8 cellular contexts compared by ENCODE assay signal in the genomic region with DNA sequence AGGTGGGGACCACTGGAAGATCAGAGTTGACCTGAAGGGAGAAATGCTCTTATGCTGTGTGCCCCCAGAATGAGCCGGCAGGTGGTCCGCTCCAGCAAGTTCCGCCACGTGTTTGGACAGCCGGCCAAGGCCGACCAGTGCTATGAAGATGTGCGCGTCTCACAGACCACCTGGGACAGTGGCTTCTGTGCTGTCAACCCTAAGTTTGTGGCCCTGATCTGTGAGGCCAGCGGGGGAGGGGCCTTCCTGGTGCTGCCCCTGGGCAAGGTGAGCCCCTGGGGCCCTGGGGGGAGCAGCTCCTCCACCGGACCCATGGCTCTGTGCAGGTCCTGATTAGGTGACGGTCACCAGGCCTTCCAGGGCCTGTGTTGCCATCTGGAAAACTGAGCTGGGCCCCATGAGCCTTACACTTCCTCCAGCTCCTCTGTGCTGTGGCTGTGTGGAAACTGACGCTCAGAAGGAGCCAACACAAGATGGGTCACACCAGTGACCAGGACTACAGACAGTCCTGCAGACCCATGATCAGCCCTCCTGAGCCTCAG. TPM values are rescaled to one million over a fixed set of nuclear protein-coding genes. Genes with fewer than 3 reads are reported as not detected.
A peak's percentile ranks its signal among the peaks of the same experiment; 100 is the strongest.
DNase-seq lines count a peak whose midpoint lies in the region; ATAC-seq, FAIRE-seq and TF ChIP-seq lines count a peak whose summit lies in the region.

No MANE protein-coding gene starts in this region.

- in situ Hi-C loops in GM12878 (cut with MboI), result loop anchor here (10.0 kb wide), 2 partner anchors 450 to 510 kb away; partner anchors contain the start of gene SRCAP
- in situ Hi-C loops in GM23248 (cut with MboI), result no loop called here

- H3K9me3 ChIP-seq in DND-41 (ENCODE audit: insufficient read depth, low read length, severe bottlenecking) (no peaks in the 10 kb centered on the region), MM.1S (replicated peaks; ENCODE audit: insufficient read depth, low read length) (no peaks in the 10 kb centered on the region), GM12878 (replicated peaks; ENCODE audit: control insufficient read depth, insufficient read depth, low read length) (no peaks in the 10 kb centered on the region), psoas muscle (no peaks in the 10 kb centered on the region), GM23248 (ENCODE audit: low read depth) (no peaks in the 10 kb centered on the region)

- CTCF ChIA-PET in GM12878 (lab: Yijun Ruan, JAX), result interaction anchor here (1.0 to 4.9 kb wide), 5 partner anchors 72 to 473 kb away, joined by 3 to 45 read pairs (median 5); partner anchors contain the start of genes FBRS, GDPD3 and TBX6

- H3K4me2 ChIP-seq in DND-41 (ENCODE audit: insufficient read depth, low read length) (peak overlapping the region; percentile 90), MM.1S (ENCODE audit: low read depth, low read length) (peak overlapping the region; percentile 98), GM12878 (ENCODE audit: control insufficient read depth, insufficient read depth) (peak overlapping the region; percentile 100), GM23248 (ENCODE audit: unreplicated experiment) (no peak overlapping the region)

- H3K36me3 ChIP-seq in DND-41 (ENCODE audit: insufficient read depth, low read length) (peaks cover 41% of the 10 kb centered on the region), MM.1S (replicated peaks; ENCODE audit: insufficient read depth, low read length) (no peaks in the 10 kb centered on the region; the same call in 1 of the 2 replicates), GM12878 (ENCODE audit: control insufficient read depth in 2 of 2, insufficient read depth in 2 of 2, low read length in 1 of 2) (peaks cover 17 to 29% of the 10 kb centered on the region in 2 experiments), psoas muscle (ENCODE audit: insufficient read depth in 1 of 2, low read depth in 1 of 2) (no peaks in the 10 kb centered on the region), GM23248 (ENCODE audit: low read depth) (no peaks in the 10 kb centered on the region)

- intact Hi-C loops in GM12878 (cut with micrococcal nuclease; ENCODE audit: unreplicated experiment), result no loop called here
- intact Hi-C loops in psoas muscle (cut with DNase I), result no loop called here
- intact Hi-C loops in lower leg skin (cut with DNase I; ENCODE audit: low total_unique reads), result no loop called here

- POLR2A ChIA-PET in GM12878 (lab: Charles Lee), result interaction anchor here (0.9 to 5.2 kb wide), 12 partner anchors 57 to 421 kb away, joined by 3 to 59 read pairs (median 4); partner anchors contain the start of genes ALDOA, CD2BP2, TBC1D10B and TBX6

- H3K4me1 ChIP-seq in DND-41 (ENCODE audit: insufficient read depth, low read length), result peaks cover 50% of the 10 kb centered on the region
- H3K4me1 ChIP-seq in MM.1S (ENCODE audit: low read length), result peaks cover 31% of the 10 kb centered on the region
- H3K4me1 ChIP-seq in GM12878 (ENCODE audit: control insufficient read depth, insufficient read depth, low read length), result peaks cover 28% of the 10 kb centered on the region
- H3K4me1 ChIP-seq in psoas muscle, result peaks cover 4% of the 10 kb centered on the region
- no peaks in the 10 kb centered on the region for H3K4me1 ChIP-seq in GM23248 (ENCODE audit: insufficient read depth)

- DNase-seq in DND-41 (no peak), MM.1S (peak; percentile 24), GM12878 (ENCODE audit: low read depth, low spot score) (no peak), psoas muscle (peak; percentile 14 to 58), lower leg skin (ENCODE audit: low spot score in 2 of 2) (no peak), GM23248 (no peak), NCI-H2171 (lab: John Stamatoyannopoulos, UW) (no peak), EL (no peak)

- ATAC-seq in DND-41 (ENCODE audit: insufficient read depth, low read depth), result peak; percentile 4
- ATAC-seq in GM12878, result peak; percentile 11
- ATAC-seq in psoas muscle, result no peak

- peak; percentile 63 for TF ChIP-seq POLR2A in GM12878 (IDR thresholded peaks at IDR 0.05; ENCODE audit: low read depth, low read length)
- TF ChIP-seq POLR2A in lower leg skin (IDR thresholded peaks at IDR 0.05), result no peak

- H2AFZ ChIP-seq in DND-41 (ENCODE audit: low read depth, low read length), result no peak overlapping the region; the same call in 1 of the 2 replicates
- H2AFZ ChIP-seq in MM.1S (ENCODE audit: low read length), result no peak overlapping the region
- H2AFZ ChIP-seq in GM12878 (ENCODE audit: control insufficient read depth, low read depth, low read length), result no peak overlapping the region
- no peak overlapping the region for H2AFZ ChIP-seq in GM23248

- no peak for TF ChIP-seq RAD21 in GM12878 (IDR thresholded peaks at IDR 0.05; ENCODE audit: insufficient read depth, low read depth, low read length)

- H3F3A ChIP-seq in MM.1S (ENCODE audit: insufficient read depth, low read length) (peaks cover 41% of the 10 kb centered on the region; the same call in 1 of the 2 replicates), GM23248 (ENCODE audit: insufficient read depth) (no peaks in the 10 kb centered on the region)

- H3K9me2 ChIP-seq in MM.1S (replicated peaks; ENCODE audit: insufficient read depth, low read length) (no peaks in the 10 kb centered on the region), GM23248 (ENCODE audit: insufficient read depth) (no peaks in the 10 kb centered on the region)

- TSS peak; percentile 80 for BruUV-seq in GM12878 (replicated peaks; lab: Mats Ljungman, UMichigan)

- H3K9ac ChIP-seq in DND-41 (ENCODE audit: low read depth, low read length), result peak overlapping the region; percentile 89
- peak overlapping the region; percentile 87 for H3K9ac ChIP-seq in MM.1S (ENCODE audit: low read length)
- H3K9ac ChIP-seq in GM12878 (ENCODE audit: control insufficient read depth, insufficient read depth, low read length), result peak overlapping the region; percentile 99
- H3K9ac ChIP-seq in GM23248, result no peak overlapping the region

- WGBS in GM12878 (ENCODE audit: insufficient coverage, insufficient replicate concordance, low lambda C conversion rate, missing lambda C conversion rate), result under 1% methylated on average over 12 of the region's 12 CpGs
- 77 to 80% (median 79%) methylated on average over 12 of the region's 12 CpGs for WGBS in psoas muscle, 3 donors
- WGBS in lower leg skin, 2 donors, result 84 to 86% methylated on average over 9 to 12 of the region's 12 CpGs
- WGBS in GM23248 (ENCODE audit: low coverage in 1 of 2, low lambda C conversion rate in 2 of 2, missing lambda C conversion rate in 2 of 2), 2 experiments, result 90 to 91% methylated on average over 12 of the region's 12 CpGs

- peaks cover 47% of the 10 kb centered on the region for H3K79me2 ChIP-seq in DND-41 (ENCODE audit: insufficient read depth, low read length)
- H3K79me2 ChIP-seq in MM.1S (ENCODE audit: low read length), result peaks cover 49% of the 10 kb centered on the region
- peaks cover 55% of the 10 kb centered on the region for H3K79me2 ChIP-seq in GM12878 (ENCODE audit: control insufficient read depth, insufficient read depth, low read length)
- H3K79me2 ChIP-seq in GM23248 (ENCODE audit: insufficient read depth), result no peaks in the 10 kb centered on the region

- H3K27me3 ChIP-seq in DND-41 (ENCODE audit: insufficient read depth, low read length, poor library complexity) (no peaks in the 10 kb centered on the region), MM.1S (replicated peaks; ENCODE audit: insufficient read depth, low read length) (no peaks in the 10 kb centered on the region), GM12878 (replicated peaks in 1 of 2; ENCODE audit: control insufficient read depth in 2 of 2, insufficient read depth in 2 of 2, low read length in 1 of 2) (no peaks in the 10 kb centered on the region), psoas muscle (ENCODE audit: insufficient read depth in 3 of 3, low read length in 2 of 3) (no peaks in the 10 kb centered on the region), GM23248 (replicated peaks; ENCODE audit: insufficient read depth) (no peaks in the 10 kb centered on the region)

- no peak for TF ChIP-seq EP300 in GM12878 (IDR thresholded peaks at IDR 0.05; ENCODE audit: borderline replicate concordance in 1 of 2, control insufficient read depth in 1 of 2, low read depth in 2 of 2, low read length in 2 of 2)

- peaks cover 26% of the 10 kb centered on the region for H4K20me1 ChIP-seq in DND-41 (ENCODE audit: insufficient read depth, low read length)
- no peaks in the 10 kb centered on the region for H4K20me1 ChIP-seq in MM.1S (ENCODE audit: insufficient read depth, low read length)
- no peaks in the 10 kb centered on the region for H4K20me1 ChIP-seq in GM12878 (ENCODE audit: control insufficient read depth, insufficient read depth)
- no peaks in the 10 kb centered on the region for H4K20me1 ChIP-seq in GM23248 (ENCODE audit: insufficient read depth)

- SMC1A ChIA-PET in GM12878 (lab: Charles Lee; ENCODE audit: uncharacterized antibody, unreplicated experiment), result interaction anchor here (1.0 to 4.0 kb wide), 4 partner anchors 42 to 186 kb away, joined by 5 to 30 read pairs (median 6); partner anchors contain the start of gene TBX6

- TF ChIP-seq CTCF in DND-41 (IDR thresholded peaks at IDR 0.05; ENCODE audit: borderline replicate concordance, extremely low read depth, low read length, poor library complexity, severe bottlenecking) (no peak), MM.1S (IDR thresholded peaks at IDR 0.05; ENCODE audit: low read length) (no peak), GM12878 (IDR thresholded peaks at IDR 0.05 in 2 of 3, conservative IDR thresholded peaks at IDR 0.05 in 1 of 3; ENCODE audit: control insufficient read depth in 2 of 3, extremely low read depth in 1 of 3, insufficient read depth in 1 of 3, low read depth in 3 of 3, low read length in 3 of 3) (no peak), psoas muscle (IDR thresholded peaks at IDR 0.05) (no peak), lower leg skin (IDR thresholded peaks at IDR 0.05) (no peak)

- RAD21 ChIA-PET in GM12878 (lab: Charles Lee; ENCODE audit: unreplicated experiment), result interaction anchor here (0.6 to 2.8 kb wide), 7 partner anchors 59 to 245 kb away, joined by 3 to 18 read pairs (median 4); partner anchors contain the start of genes ALDOA, DCTPP1 and TBX6

- H3K27ac ChIP-seq in DND-41 (ENCODE audit: low read length), result peak overlapping the region; percentile 97
- peak overlapping the region; percentile 92 for H3K27ac ChIP-seq in MM.1S (ENCODE audit: low read length)
- peak overlapping the region; percentile 100 for H3K27ac ChIP-seq in GM12878 (ENCODE audit: control insufficient read depth, insufficient read depth)
- no peak overlapping the region for H3K27ac ChIP-seq in psoas muscle
- no peak overlapping the region for H3K27ac ChIP-seq in GM23248

- H3K4me3 ChIP-seq in DND-41 (ENCODE audit: low read depth in 1 of 2, low read length in 2 of 2) (peak overlapping the region; percentile 84 to 93), MM.1S (ENCODE audit: low read length) (peak overlapping the region; percentile 98), GM12878 (peak overlapping the region; percentile 96), psoas muscle (peak overlapping the region; percentile 79), lower leg skin (ENCODE audit: low read depth, poor library complexity, severe bottlenecking) (no peak overlapping the region), GM23248 (no peak overlapping the region)

- FAIRE-seq in GM12878 (lab: Jason Lieb, UNC), result no peak

RNA-seq across cellular contexts. Expression of gene CORO1A, which starts 1.8 kb away (rescaled TPM):
- total RNA-seq in GM12878 (2013; cell fraction: nucleolus; rRNA removed), result 151 and 178 TPM in 2 replicates
- total RNA-seq in GM12878 (2014; rRNA removed) (500 and 561 TPM in 2 replicates), GM12878 (2014; rRNA removed; fragmentation: Illumina TruSeq; extraction: Trizol) (819 and 863 TPM in 2 replicates), GM12878 (2021) (1,368 and 1,405 TPM in 2 replicates), psoas muscle (1 to 10 TPM; 4.0 to 6.8 (median 6.3) TPM), lower leg skin (10 to 100 TPM; 16.7 to 44.4 (median 27.0) TPM)
- 256 TPM for polyA plus RNA-seq in GM12878 (2011; ENCODE audit: low read depth)
- polyA plus RNA-seq in GM12878 (2011; rRNA removed) (244 and 599 TPM in 2 replicates), GM12878 (2014; fragmentation: Illumina TruSeq; extraction: Trizol) (71.8 and 624 TPM in 2 replicates), GM12878 (2014; fragmentation: Nextera tagmentation; extraction: Ambion mirVana) (10 to 100 TPM; 16.3 to 35.3 TPM), GM12878 (2014; rRNA removed) (1,464 and 1,782 TPM in 2 replicates), GM12878 (2016; fragmentation: Nextera tagmentation; extraction: Ambion mirVana) (100 to 1,000 TPM; 805 to 918 TPM), psoas muscle (1 to 10 TPM; 2.7 to 6.5 (median 3.0) TPM), GM23248 (2016; fragmentation: Nextera tagmentation; extraction: Ambion mirVana) (1.7 TPM in 2 replicates)
- polyA plus RNA-seq in GM12878 (2011; cell fraction: cytosol; rRNA removed), result 1,169 and 1,928 TPM in 2 replicates
- polyA plus RNA-seq in GM12878 (2011; cell fraction: nucleus; rRNA removed), result 1,402 and 1,898 TPM in 2 replicates
- 656 and 821 TPM in 2 replicates for polyA plus RNA-seq in GM12878 (2012)
- polyA minus RNA-seq in GM12878 (2011; rRNA and poly(A)+ RNA removed), result 348 and 783 TPM in 2 replicates
- 382 and 396 TPM in 2 replicates for polyA minus RNA-seq in GM12878 (2011; cell fraction: cytosol; rRNA and poly(A)+ RNA removed)
- 202 and 361 TPM in 2 replicates for polyA minus RNA-seq in GM12878 (2011; cell fraction: nucleus; rRNA and poly(A)+ RNA removed)
- total RNA-seq in GM23248 (2014; rRNA removed; shearing (Covaris generic)), result 3.2 and 4.8 TPM in 2 replicates

RNA-seq across cellular contexts. Expression of gene BOLA2B, which starts 8.3 kb away (rescaled TPM):
- total RNA-seq in GM12878 (2013; cell fraction: nucleolus; rRNA removed), result 16.2 and 31.3 TPM in 2 replicates
- 49.1 and 64.6 TPM in 2 replicates for total RNA-seq in GM12878 (2014; rRNA removed)
- 122 and 125 TPM in 2 replicates for total RNA-seq in GM12878 (2014; rRNA removed; fragmentation: Illumina TruSeq; extraction: Trizol)
- total RNA-seq in GM12878 (2021), result 180 and 183 TPM in 2 replicates
- polyA plus RNA-seq in GM12878 (2011; ENCODE audit: low read depth), result 96.7 TPM
- polyA plus RNA-seq in GM12878 (2011; rRNA removed), result 39.9 and 40.3 TPM in 2 replicates
- 252 and 267 TPM in 2 replicates for polyA plus RNA-seq in GM12878 (2011; cell fraction: cytosol; rRNA removed)
- 77.1 and 129 TPM in 2 replicates for polyA plus RNA-seq in GM12878 (2011; cell fraction: nucleus; rRNA removed)
- 103 and 174 TPM in 2 replicates for polyA plus RNA-seq in GM12878 (2012)
- polyA plus RNA-seq in GM12878 (2014; fragmentation: Illumina TruSeq; extraction: Trizol), result 36.7 and 47.3 TPM in 2 replicates
- 100 to 1,000 TPM; 139 to 168 TPM for polyA plus RNA-seq in GM12878 (2014; fragmentation: Nextera tagmentation; extraction: Ambion mirVana)
- polyA plus RNA-seq in GM12878 (2014; rRNA removed), result 84.5 and 101 TPM in 2 replicates
- 100 to 1,000 TPM; 273 to 292 TPM for polyA plus RNA-seq in GM12878 (2016; fragmentation: Nextera tagmentation; extraction: Ambion mirVana)
- polyA minus RNA-seq in GM12878 (2011; rRNA and poly(A)+ RNA removed), result 25.9 and 76.4 TPM in 2 replicates
- 23.3 and 35.0 TPM in 2 replicates for polyA minus RNA-seq in GM12878 (2011; cell fraction: cytosol; rRNA and poly(A)+ RNA removed)
- 5.5 and 5.6 TPM in 2 replicates for polyA minus RNA-seq in GM12878 (2011; cell fraction: nucleus; rRNA and poly(A)+ RNA removed)
- 10 to 100 TPM; 54.0 to 69.1 (median 60.3) TPM for total RNA-seq in psoas muscle
- 100 to 1,000 TPM; 177 to 700 (median 243) TPM for polyA plus RNA-seq in psoas muscle
- total RNA-seq in lower leg skin, result 100 to 1,000 TPM in 3 of 4 donors, 10 to 100 TPM in 1; 87.6 to 199 (median 147) TPM
- 2.0 and 155 TPM in 2 replicates for total RNA-seq in GM23248 (2014; rRNA removed; shearing (Covaris generic))
- 122 and 146 TPM in 2 replicates for polyA plus RNA-seq in GM23248 (2016; fragmentation: Nextera tagmentation; extraction: Ambion mirVana)

RNA-seq across cellular contexts. Expression of gene SLX1A, which starts 8.5 kb away (rescaled TPM):
- total RNA-seq in GM12878 (2013; cell fraction: nucleolus; rRNA removed), result 25.3 and 40.2 TPM in 2 replicates
- total RNA-seq in GM12878 (2014; rRNA removed), result 56.3 and 65.6 TPM in 2 replicates
- 11.6 and 12.1 TPM in 2 replicates for total RNA-seq in GM12878 (2014; rRNA removed; fragmentation: Illumina TruSeq; extraction: Trizol)
- 56.4 and 88.1 TPM in 2 replicates for total RNA-seq in GM12878 (2021)
- 10.6 TPM for polyA plus RNA-seq in GM12878 (2011; ENCODE audit: low read depth)
- polyA plus RNA-seq in GM12878 (2011; rRNA removed), result 14.7 and 17.1 TPM in 2 replicates
- polyA plus RNA-seq in GM12878 (2011; cell fraction: cytosol; rRNA removed), result 29.4 and 46.4 TPM in 2 replicates
- 40.7 and 101 TPM in 2 replicates for polyA plus RNA-seq in GM12878 (2011; cell fraction: nucleus; rRNA removed)
- polyA plus RNA-seq in GM12878 (2012), result 40.1 and 41.8 TPM in 2 replicates
- 7.7 and 9.8 TPM in 2 replicates for polyA plus RNA-seq in GM12878 (2014; fragmentation: Illumina TruSeq; extraction: Trizol)
- 10 to 100 TPM in 1 of 2 experiments, 1 to 10 TPM in 1; 2.5 to 11.0 TPM for polyA plus RNA-seq in GM12878 (2014; fragmentation: Nextera tagmentation; extraction: Ambion mirVana)
- polyA plus RNA-seq in GM12878 (2014; rRNA removed), result 43.2 and 70.8 TPM in 2 replicates
- 100 to 1,000 TPM; 110 to 123 TPM for polyA plus RNA-seq in GM12878 (2016; fragmentation: Nextera tagmentation; extraction: Ambion mirVana)
- polyA minus RNA-seq in GM12878 (2011; rRNA and poly(A)+ RNA removed), result 6.6 and 16.0 TPM in 2 replicates
- 8.3 and 16.4 TPM in 2 replicates for polyA minus RNA-seq in GM12878 (2011; cell fraction: cytosol; rRNA and poly(A)+ RNA removed)
- 13.1 and 27.5 TPM in 2 replicates for polyA minus RNA-seq in GM12878 (2011; cell fraction: nucleus; rRNA and poly(A)+ RNA removed)
- 10 to 100 TPM; 21.6 to 45.2 (median 38.3) TPM for total RNA-seq in psoas muscle
- 10 to 100 TPM in 2 of 3 donors, 1 to 10 TPM in 1; 9.2 to 43.3 (median 31.0) TPM for polyA plus RNA-seq in psoas muscle
- 10 to 100 TPM; 22.1 to 68.1 (median 45.3) TPM for total RNA-seq in lower leg skin
- 14.3 and 32.6 TPM in 2 replicates for total RNA-seq in GM23248 (2014; rRNA removed; shearing (Covaris generic))
- polyA plus RNA-seq in GM23248 (2016; fragmentation: Nextera tagmentation; extraction: Ambion mirVana), result 32.2 and 51.7 TPM in 2 replicates

RNA-seq across cellular contexts. Expression of gene SULT1A3, which starts 13.8 kb away (rescaled TPM):
- 8.2 and 12.4 TPM in 2 replicates for total RNA-seq in GM12878 (2013; cell fraction: nucleolus; rRNA removed)
- total RNA-seq in GM12878 (2014; rRNA removed) (2.0 and 3.9 TPM in 2 replicates), GM12878 (2014; rRNA removed; fragmentation: Illumina TruSeq; extraction: Trizol) (6.0 and 6.9 TPM in 2 replicates), GM12878 (2021) (4.3 and 4.6 TPM in 2 replicates), psoas muscle (1 to 10 TPM; 4.2 to 5.5 (median 4.7) TPM), lower leg skin (10 to 100 TPM in 2 of 4 donors, 1 to 10 TPM in 2; 2.0 to 19.3 (median 11.3) TPM)
- 9.1 TPM for polyA plus RNA-seq in GM12878 (2011; ENCODE audit: low read depth)
- polyA plus RNA-seq in GM12878 (2011; rRNA removed) (4.6 and 7.2 TPM in 2 replicates), GM12878 (2014; fragmentation: Illumina TruSeq; extraction: Trizol) (12.8 and 15.8 TPM in 2 replicates), GM12878 (2014; fragmentation: Nextera tagmentation; extraction: Ambion mirVana) (1 to 10 TPM; 6.1 to 7.3 TPM), GM12878 (2014; rRNA removed) (3.1 and 3.3 TPM in 2 replicates), GM12878 (2016; fragmentation: Nextera tagmentation; extraction: Ambion mirVana) (1 to 10 TPM; 6.3 to 8.2 TPM), psoas muscle (1 to 10 TPM; 2.7 to 4.6 (median 3.4) TPM), GM23248 (2016; fragmentation: Nextera tagmentation; extraction: Ambion mirVana) (4.5 and 4.8 TPM in 2 replicates)
- polyA plus RNA-seq in GM12878 (2011; cell fraction: cytosol; rRNA removed), result 3.5 and 4.6 TPM in 2 replicates
- 27.9 and 42.3 TPM in 2 replicates for polyA plus RNA-seq in GM12878 (2011; cell fraction: nucleus; rRNA removed)
- 11.0 and 11.5 TPM in 2 replicates for polyA plus RNA-seq in GM12878 (2012)
- 1.5 and 2.1 TPM in 2 replicates for polyA minus RNA-seq in GM12878 (2011; rRNA and poly(A)+ RNA removed)
- polyA minus RNA-seq in GM12878 (2011; cell fraction: cytosol; rRNA and poly(A)+ RNA removed), result not detected in 2 replicates
- polyA minus RNA-seq in GM12878 (2011; cell fraction: nucleus; rRNA and poly(A)+ RNA removed), result 2.9 and 6.4 TPM in 2 replicates
- total RNA-seq in GM23248 (2014; rRNA removed; shearing (Covaris generic)), result 12.2 and 22.9 TPM in 2 replicates

Comparison
In these comparisons a context has a peak if more than half of its experiments do, and no peak if none do; other contexts are left out.
1. ATAC-seq: peak in DND-41 (single experiment) and GM12878 (single experiment); none in psoas muscle (0 of 4).
2. DNase-seq: peak in MM.1S (single experiment) and psoas muscle (2 of 2); none in DND-41 (single experiment), GM12878 (single experiment), lower leg skin (0 of 2), GM23248 (single experiment), NCI-H2171 (single experiment) and EL (single experiment).
3. H3K27ac ChIP-seq: peak in DND-41 (single experiment), MM.1S (single experiment) and GM12878 (single experiment); none in psoas muscle (single experiment) and GM23248 (single experiment).
4. H3K4me3 ChIP-seq: peak in DND-41 (2 of 2), MM.1S (single experiment), GM12878 (single experiment) and psoas muscle (single experiment); none in lower leg skin (single experiment) and GM23248 (single experiment).